Comparison of ENCODE assay signal across 8 cellular contexts in genomic region chr17:45895304-45895968, GRCh38. TPM values are rescaled to one million over a fixed set of nuclear protein-coding genes. Genes with fewer than 3 reads are reported as not detected.
DNase-seq lines count a peak whose midpoint lies in the region; ATAC-seq and TF ChIP-seq lines count a peak whose summit lies in the region.

No MANE protein-coding gene starts in this region.

- H3K4me1 ChIP-seq in ES-I3 (ENCODE audit: insufficient read depth, low read length): no peaks in the 10 kb centered on the region
- peaks cover 0 to 34% of the 10 kb centered on the region in 2 donors for H3K4me1 ChIP-seq in right atrium auricular region

- H3K4me3 ChIP-seq in right atrium auricular region (peak overlapping the region; percentile 79 to 86), retinal pigment epithelial cell (ENCODE audit: low read length) (peak overlapping the region; percentile 51)

- DNase-seq in NCI-H2171 (lab: John Stamatoyannopoulos, UW) (peak; percentile 96), right atrium auricular region (ENCODE audit: low spot score) (no peak), retinal pigment epithelial cell (ENCODE audit: low read depth) (no peak), H4 (ENCODE audit: low spot score) (no peak)
- peak; percentile 34 for DNase-seq in activated naive CD4-positive, alpha-beta T cell treated with anti-CD3 and anti-CD28 coated beads, Interleukin-2, amount 50 U/mL, for 16 hours

- no peaks in the 10 kb centered on the region for H3K27me3 ChIP-seq in right atrium auricular region

- H3K9me3 ChIP-seq in ES-I3 (ENCODE audit: control insufficient read depth, insufficient read depth, low read length) (no peaks in the 10 kb centered on the region), right atrium auricular region (no peaks in the 10 kb centered on the region)

- no peak for ATAC-seq in HG02885 (IDR thresholded peaks at IDR 0.05; ENCODE audit: poor library complexity, unreplicated experiment)
- no peak for ATAC-seq in HG03196 (IDR thresholded peaks at IDR 0.05; ENCODE audit: unreplicated experiment)

- peak overlapping the region in 1 of 2 donors; percentile 67 for H3K27ac ChIP-seq in right atrium auricular region

- TF ChIP-seq CTCF in right atrium auricular region (IDR thresholded peaks at IDR 0.05) (peak in 1 of 2 donors; percentile 27), retinal pigment epithelial cell (conservative IDR thresholded peaks at IDR 0.05; ENCODE audit: low read depth, low read length) (no peak)

- H3K9ac ChIP-seq in ES-I3 (ENCODE audit: low read depth, low read length): peak overlapping the region; percentile 60; the same call in 1 of the 2 replicates

- H3K36me3 ChIP-seq in ES-I3 (ENCODE audit: insufficient read depth, low read length): no peaks in the 10 kb centered on the region
- no peaks in the 10 kb centered on the region for H3K36me3 ChIP-seq in right atrium auricular region

RNA-seq across cellular contexts. Expression of gene MAPT, which starts 1.1 kb away (rescaled TPM):
- 10 to 100 TPM in 1 of 2 donors, 1 to 10 TPM in 1; 7.8 to 23.0 TPM for total RNA-seq in right atrium auricular region
- total RNA-seq in H4 (2014; rRNA removed; shearing (Covaris generic)): 1.3 and 2.3 TPM in 2 replicates

RNA-seq across cellular contexts. Expression of gene SPPL2C, which starts 50.8 kb away (rescaled TPM):
- not detected for total RNA-seq in right atrium auricular region
- total RNA-seq in H4 (2014; rRNA removed; shearing (Covaris generic)): not detected in 2 replicates

Comparison
In these comparisons a context has a peak if more than half of its experiments do, and no peak if none do; other contexts are left out.
1. DNase-seq: peak in NCI-H2171 (single experiment) and activated naive CD4-positive, alpha-beta T cell treated with anti-CD3 and anti-CD28 coated beads, Interleukin-2, amount 50 U/mL, for 16 hours (single experiment); none in right atrium auricular region (single experiment), retinal pigment epithelial cell (single experiment) and H4 (single experiment).